3 cellular contexts compared by ENCODE assay signal in genomic region chr2:71815701-71816100, GRCh38.
"Had no signal": no experiment of that assay in that cellular context is flagged by ENCODE, and none has a peak within 500 bp of the region (broad histone marks: within the 10 kb centered on the region; RNA-seq: fewer than 3 reads in every experiment).

No MANE protein-coding gene starts in this region.

- ATAC-seq: GM12878 had no signal

- H3K4me3 ChIP-seq: GM12878 had no signal

- DNase-seq: GDM1, GF-D8 had no signal
